16 cellular contexts compared by ENCODE assay signal in genomic region chr5:52961238-52961637, GRCh38. TPM values are rescaled to one million over a fixed set of nuclear protein-coding genes. Genes with fewer than 3 reads are reported as not detected.
A peak's percentile ranks its signal among the peaks of the same experiment; 100 is the strongest.
DNase-seq lines count a peak whose midpoint lies in the region; ATAC-seq, FAIRE-seq and TF ChIP-seq lines count a peak whose summit lies in the region.
"Had no signal": no experiment of that assay in that cellular context is flagged by ENCODE, and none has a peak within 500 bp of the region (broad histone marks: within the 10 kb centered on the region; RNA-seq: fewer than 3 reads in every experiment).

No MANE protein-coding gene starts in this region.

- in situ Hi-C loops in GM13977 (cut with MboI; ENCODE audit: low pct_unique_long_range_greater_than_20kb, low sequenced_read_pairs, unreplicated experiment), result no loop called here

- no peaks in the 10 kb centered on the region for H3K4me1 ChIP-seq in small intestine (ENCODE audit: control insufficient read depth in 2 of 2, insufficient read depth in 1 of 2, low read depth in 1 of 2, low read length in 1 of 2)

- no peak overlapping the region for H3K27ac ChIP-seq in small intestine (ENCODE audit: low read depth in 1 of 2, low read length in 1 of 2)

- no peaks in the 10 kb centered on the region for H3K36me3 ChIP-seq in small intestine (ENCODE audit: control insufficient read depth in 2 of 2, insufficient read depth in 2 of 2, low read length in 2 of 2)

- no peaks in the 10 kb centered on the region for H3K9me3 ChIP-seq in small intestine (ENCODE audit: control insufficient read depth, low read depth)

- ATAC-seq in GM18511 (IDR thresholded peaks at IDR 0.05; ENCODE audit: unreplicated experiment), result no peak
- ATAC-seq: effector memory CD8-positive, alpha-beta T cell had no signal

- WGBS in small intestine, 3 donors, result 54 to 60% (median 60%) methylated on average over 1 of the region's 1 CpG

- no peak for TF ChIP-seq CTCF in AG09309 (IDR thresholded peaks at IDR 0.05; ENCODE audit: control insufficient read depth, insufficient read depth, low read depth, low read length, missing control alignments)
- TF ChIP-seq CTCF in fibroblast of villous mesenchyme (IDR thresholded peaks at IDR 0.05; ENCODE audit: insufficient read depth, low read depth, low read length), result no peak
- no peak for TF ChIP-seq CTCF in GM13977 (IDR thresholded peaks at IDR 0.05; ENCODE audit: extremely low read depth, insufficient read depth, missing control alignments)

- H3K27me3 ChIP-seq in small intestine (ENCODE audit: control insufficient read depth in 2 of 2, insufficient read depth in 2 of 2, low read length in 2 of 2), result no peaks in the 10 kb centered on the region

- H3K4me3 ChIP-seq in AG09309 (ENCODE audit: control insufficient read depth, low read depth, low read length) (no peak overlapping the region), fibroblast of villous mesenchyme (ENCODE audit: low read depth, low read length) (no peak overlapping the region), small intestine (ENCODE audit: low read depth in 1 of 2, low read length in 2 of 2) (no peak overlapping the region)

- DNase-seq in AG09309 (ENCODE audit: low read depth) (peak; percentile 20), GM04503 (ENCODE audit: low read depth) (peak; percentile 48), NCI-H69 (lab: John Stamatoyannopoulos, UW) (peak; percentile 70), fibroblast of villous mesenchyme (ENCODE audit: low read depth) (peak; percentile 15), SW480 (ENCODE audit: low spot score) (no peak), GM13977 (ENCODE audit: low spot score) (no peak), small intestine (no peak)
- DNase-seq: activated gamma-delta T cell treated with Interleukin-2 at 50 U/mL for 16 hours; C1 segment of cervical spinal cord; effector memory CD8-positive, alpha-beta T cell; head of caudate nucleus; Kasumi-1; stimulated activated CD8-positive, alpha-beta memory T cell treated with anti-CD3 and anti-CD28 coated beads, Interleukin-4, amount 100 ng/mL, for 48 hours had no signal

- no peak for FAIRE-seq in small intestine (lab: Jason Lieb, UNC)
- FAIRE-seq: G401.6 had no signal

RNA-seq across cellular contexts. Expression of gene ITGA2, which starts 27.9 kb away (rescaled TPM):
- 16.4 and 35.0 TPM in 2 replicates for total RNA-seq in fibroblast of villous mesenchyme
- polyA plus RNA-seq in small intestine, result 1 to 10 TPM; 1.8 to 9.8 (median 1.9) TPM
- total RNA-seq: OCI-LY7 had no signal

Comparison
In these comparisons a context has a peak if more than half of its experiments do, and no peak if none do; other contexts are left out.
1. DNase-seq: peak in AG09309 (single experiment), GM04503 (single experiment), NCI-H69 (single experiment) and fibroblast of villous mesenchyme (single experiment); none in SW480 (single experiment), GM13977 (single experiment) and small intestine (single experiment).